ENCODE assay signal across 14 cellular contexts in genomic region chr22:21727159-21727558, GRCh38.
"Had no signal": no experiment of that assay in that cellular context is flagged by ENCODE, and none has a peak within 500 bp of the region (broad histone marks: within the 10 kb centered on the region; RNA-seq: fewer than 3 reads in every experiment).

No MANE protein-coding gene starts in this region.

- H3K36me3 Mint-ChIP-seq: type B pancreatic cell had no signal

- ATAC-seq: left ventricle myocardium superior had no signal

- H3K27ac ChIP-seq: hepatocyte, ovary, right atrium auricular region, suprapubic skin, thyroid gland had no signal

- DNase-seq: cortex of kidney; effector CD8-positive, alpha-beta T cell; foreskin melanocyte; left colon; left ventricle myocardium superior; midbrain; ovary; stimulated activated CD4-positive, alpha-beta T cell treated with anti-CD3 and anti-CD28 coated beads, Interleukin-12 subunit alpha, Interleukin-12 subunit beta, amount 100 ng/mL, for 4 hours; stimulated activated naive CD4-positive, alpha-beta T cell treated with Interleukin-2 at 50 U/mL for 16 hours; thyroid gland had no signal

- H3K4me3 Mint-ChIP-seq: type B pancreatic cell had no signal

- H3K27me3 Mint-ChIP-seq: type B pancreatic cell had no signal

- H3K9me3 Mint-ChIP-seq: type B pancreatic cell had no signal
